Comparison of ENCODE assay signal across 18 cellular contexts in genomic region chrX:140507223-140507981, GRCh38. TPM values are rescaled to one million over a fixed set of nuclear protein-coding genes. Genes with fewer than 3 reads are reported as not detected.
DNase-seq lines count a peak whose midpoint lies in the region; ATAC-seq and TF ChIP-seq lines count a peak whose summit lies in the region.
"Had no signal": no experiment of that assay in that cellular context is flagged by ENCODE, and none has a peak within 500 bp of the region (broad histone marks: within the 10 kb centered on the region; RNA-seq: fewer than 3 reads in every experiment).

No MANE protein-coding gene starts in this region.

- H3K4me3 ChIP-seq in mesendoderm (ENCODE audit: low read length) = no peak overlapping the region

- no peak overlapping the region for H2BK15ac ChIP-seq in mesendoderm (replicated peaks; ENCODE audit: low read depth)

- no CpG with 5 or more reads among the region's 36 CpGs for WGBS in mesendoderm (ENCODE audit: extremely low coverage, insufficient coverage, low lambda C conversion rate)

- H3K4ac ChIP-seq in mesendoderm (ENCODE audit: low read depth, low read length) = no peak overlapping the region

- peak overlapping the region; percentile 9 for H3K4me2 ChIP-seq in mesendoderm (ENCODE audit: low read length)

- H3K23ac ChIP-seq in mesendoderm (ENCODE audit: low read length) = no peak overlapping the region

- TF ChIP-seq CTCF in brain (conservative IDR thresholded peaks at IDR 0.05) = no peak

- H3K36me3 ChIP-seq in mesendoderm (ENCODE audit: control insufficient read depth, insufficient read depth, low read length) = no peaks in the 10 kb centered on the region

- peaks cover 58% of the 10 kb centered on the region for H3K27me3 Mint-ChIP-seq in brain
- H3K27me3 Mint-ChIP-seq in activated T-cell treated with anti-CD3 and anti-CD28 coated beads, Interleukin-2, amount 50 U/mL, for 24 hours = peaks cover 80% of the 10 kb centered on the region

- H3K4me1 ChIP-seq in mesendoderm (ENCODE audit: control insufficient read depth, low read depth, low read length) = no peaks in the 10 kb centered on the region

- POLR2A ChIA-PET in HEK293T (lab: Yijun Ruan, JAX) = interaction anchor here (0.5 kb wide), 1 partner anchor 18 kb away, joined by 3 read pairs; no protein-coding TSS in a partner anchor

- peaks cover 0 to 14% (median 7%) of the 10 kb centered on the region in 5 experiments for H3K9me3 Mint-ChIP-seq in brain
- no peaks in the 10 kb centered on the region for H3K9me3 Mint-ChIP-seq in activated T-cell treated with anti-CD3 and anti-CD28 coated beads, Interleukin-2, amount 50 U/mL, for 24 hours
- H3K9me3 Mint-ChIP-seq: activated B cell treated with CpG ODN at 0.5 μM for 24 hours, T-cell had no signal

- no peaks in the 10 kb centered on the region for H3K79me2 ChIP-seq in mesendoderm (ENCODE audit: control insufficient read depth, insufficient read depth, low read length)

- H3K27me3 ChIP-seq in mesendoderm (ENCODE audit: insufficient read depth, low read length, poor library complexity) = peaks cover 30% of the 10 kb centered on the region

- no peaks in the 10 kb centered on the region for H3K36me3 Mint-ChIP-seq in brain
- no peaks in the 10 kb centered on the region for H3K36me3 Mint-ChIP-seq in activated T-cell treated with anti-CD3 and anti-CD28 coated beads, Interleukin-2, amount 50 U/mL, for 24 hours (ENCODE audit: low read depth)
- H3K36me3 Mint-ChIP-seq: T-cell had no signal

- H4K5ac ChIP-seq in mesendoderm (ENCODE audit: low read length) = no peak overlapping the region

- CTCF ChIA-PET in HEK293T (lab: Yijun Ruan, JAX) = interaction anchor here (0.5 to 2.5 kb wide), 13 partner anchors 9 to 457 kb away, joined by 3 to 14 read pairs (median 3); no protein-coding TSS in a partner anchor

- H3K4me1 Mint-ChIP-seq in brain = peaks cover 35% of the 10 kb centered on the region
- peaks cover 11% of the 10 kb centered on the region for H3K4me1 Mint-ChIP-seq in activated T-cell treated with anti-CD3 and anti-CD28 coated beads, Interleukin-2, amount 50 U/mL, for 24 hours (ENCODE audit: low read depth)

- peak overlapping the region; percentile 77 to 90 (median 86) for H3K4me3 Mint-ChIP-seq in brain
- H3K4me3 Mint-ChIP-seq in activated T-cell treated with anti-CD3 and anti-CD28 coated beads, Interleukin-2, amount 50 U/mL, for 24 hours = no peak overlapping the region
- H3K4me3 Mint-ChIP-seq: activated B cell treated with CpG ODN at 0.5 μM for 24 hours, T-cell had no signal

- H2BK120ac ChIP-seq in mesendoderm (ENCODE audit: low read depth, low read length) = no peak overlapping the region

- H3K79me1 ChIP-seq in mesendoderm (ENCODE audit: low read length) = no peaks in the 10 kb centered on the region

- ATAC-seq in HG03457 (IDR thresholded peaks at IDR 0.05; ENCODE audit: unreplicated experiment) = no peak
- ATAC-seq: Panc1, T-cell had no signal

- peak overlapping the region in 4 of 5 experiments; percentile 38 to 93 (median 63) for H3K27ac Mint-ChIP-seq in brain
- no peak overlapping the region for H3K27ac Mint-ChIP-seq in activated T-cell treated with anti-CD3 and anti-CD28 coated beads, Interleukin-2, amount 50 U/mL, for 24 hours
- H3K27ac Mint-ChIP-seq: activated B cell treated with CpG ODN at 0.5 μM for 24 hours, T-cell had no signal

- no peak overlapping the region for H3K9ac ChIP-seq in mesendoderm (ENCODE audit: low read length)

- no peak overlapping the region for H4K8ac ChIP-seq in mesendoderm (ENCODE audit: low read depth, low read length)

- H3K56ac ChIP-seq in mesendoderm (ENCODE audit: low read length) = peak overlapping the region; percentile 25

- H3K27ac ChIP-seq in mesendoderm (ENCODE audit: low read depth, low read length) = no peak overlapping the region

- no peak overlapping the region for H2BK5ac ChIP-seq in mesendoderm (ENCODE audit: low read length)

- no peak overlapping the region for H3K18ac ChIP-seq in mesendoderm (ENCODE audit: low read length)

- DNase-seq in Daoy (ENCODE audit: low read depth) = peak; percentile 67
- peak; percentile 38 for DNase-seq in HEK293T (ENCODE audit: extremely low spot score)
- peak; percentile 63 for DNase-seq in mesendoderm
- DNase-seq in kidney glomerular epithelial cell (lab: John Stamatoyannopoulos, UW) = no peak
- no peak for DNase-seq in activated CD4-positive, alpha-beta T cell treated with anti-CD3 and anti-CD28 coated beads for 4 hours
- no peak for DNase-seq in activated T-cell treated with anti-CD3 and anti-CD28 coated beads, Interleukin-2, amount 50 U/mL, for 24 hours
- DNase-seq: activated B cell treated with CpG ODN at 0.5 μM for 24 hours; activated CD8-positive, alpha-beta memory T cell treated with anti-CD3 and anti-CD28 coated beads for 24 hours; COR-L47; Kasumi-1; NCI-H1694 treated with DMSO at 0.1 percent for 48 hours; NCI-H510A treated with DMSO at 0.1 percent for 48 hours; T-cell had no signal

- H2AK5ac ChIP-seq in mesendoderm (ENCODE audit: low read length) = no peak overlapping the region

TF ChIP-seq in HEK293T, 16 proteins besides CTCF, POLR2A, EP300 and RAD21:
- no peak for TF ChIP-seq FOXA1 (IDR thresholded peaks at IDR 0.05)
- TF ChIP-seq L3MBTL2 (conservative IDR thresholded peaks at IDR 0.05) = no peak
- TF ChIP-seq NFRKB (IDR thresholded peaks at IDR 0.05) = no peak
- no peak for TF ChIP-seq HDGF (IDR thresholded peaks at IDR 0.05; ENCODE audit: borderline replicate concordance)
- no peak for TF ChIP-seq FOXK2 (IDR thresholded peaks at IDR 0.05)
- TF ChIP-seq ELF4 (IDR thresholded peaks at IDR 0.05) = no peak

RNA-seq across cellular contexts. Expression of gene SOX3, which starts 2.5 kb away (rescaled TPM):
- total RNA-seq in Daoy (2014; rRNA removed; shearing (Covaris generic)) = not detected in 2 replicates
- 0.39 TPM for polyA plus RNA-seq in brain (ENCODE audit: insufficient read depth, low read depth, low replicate concordance)
- polyA plus RNA-seq in mesendoderm (2013, experiment 1 of 2) = 6.6 TPM
- polyA plus RNA-seq in mesendoderm (2013, experiment 2 of 2) = 7.7 TPM
- total RNA-seq: activated B cell treated with CpG ODN at 0.5 μM for 24 hours, mucosa of gallbladder, posterior vena cava, T-cell had no signal

Comparison
In these comparisons a context has a peak if more than half of its experiments do, and no peak if none do; other contexts are left out.
1. DNase-seq: peak in Daoy (single experiment), HEK293T (single experiment) and mesendoderm (single experiment); none in kidney glomerular epithelial cell (single experiment), activated CD4-positive, alpha-beta T cell treated with anti-CD3 and anti-CD28 coated beads for 4 hours (0 of 2) and activated T-cell treated with anti-CD3 and anti-CD28 coated beads, Interleukin-2, amount 50 U/mL, for 24 hours (single experiment).